In the genomic region with DNA sequence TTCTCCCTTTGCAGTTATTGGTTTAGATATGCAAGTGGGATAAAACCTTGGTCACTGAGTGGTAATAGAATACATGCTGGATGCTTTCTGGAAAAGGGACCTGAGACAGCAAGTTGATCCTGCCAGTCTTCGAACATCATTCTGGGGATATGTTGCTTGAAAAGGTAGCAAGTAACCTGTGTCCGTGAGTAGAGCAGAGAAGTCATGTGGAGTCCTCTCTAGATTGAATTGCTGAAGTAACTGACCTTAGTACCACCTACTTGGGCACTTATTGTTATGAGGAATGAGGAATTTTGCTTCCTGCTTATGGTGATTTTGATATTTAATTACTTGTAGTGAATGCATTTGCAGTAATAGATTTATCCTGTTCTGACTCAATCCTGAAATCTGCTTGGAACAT, we compare ENCODE assay signal across 32 cellular contexts.
"Had no signal": no experiment of that assay in that cellular context is flagged by ENCODE, and none has a peak within 500 bp of the region (broad histone marks: within the 10 kb centered on the region; RNA-seq: fewer than 3 reads in every experiment).

No MANE protein-coding gene starts in this region.

- ATAC-seq: left cardiac atrium; left lobe of liver; lower lobe of right lung; natural killer cell; sciatic nerve; stimulated activated memory B cell treated with anti-CD40 and anti-IgM and Interleukin-4, amounts not matched to agents 10 μg/mL and 1 μg/mL and 100 μg/mL, for 72 hours; stimulated activated naive CD8-positive, alpha-beta T cell treated with anti-CD3 and anti-CD28 coated beads, Interleukin-15, Interleukin-2, amounts not matched to agents 100 U/mL and 50 U/mL, for 24 hours had no signal

- DNase-seq: head of caudate nucleus; hippocampal formation; kidney glomerular epithelial cell; left cardiac atrium; lower lobe of right lung; mammary epithelial cell; mesenchymal stem cell; naive B cell; natural killer cell; nephron progenitor cell; occipital lobe; stimulated activated CD4-positive, alpha-beta T cell treated with anti-CD3 and anti-CD28 coated beads, Interleukin-12 subunit alpha, Interleukin-12 subunit beta, amount 100 ng/mL, for 4 hours; stimulated activated CD4-positive, alpha-beta T cell treated with anti-CD3 and anti-CD28 coated beads, Interleukin-15, amount 100 ng/mL, for 24 hours; stimulated activated CD4-positive, alpha-beta T cell treated with anti-CD3 and anti-CD28 coated beads, Interleukin-2, amount 100 ng/mL, for 24 hours; stimulated activated CD4-positive, alpha-beta T cell treated with anti-CD3 and anti-CD28 coated beads, Interleukin-4, amount 100 ng/mL, for 24 hours; stimulated activated naive CD8-positive, alpha-beta T cell treated with anti-CD3 and anti-CD28 coated beads, Interleukin-15, Interleukin-2, amounts not matched to agents 100 U/mL and 50 U/mL, for 24 hours; stomach; testis; thyroid gland; transverse colon; upper lobe of left lung had no signal

- H2AFZ ChIP-seq: parathyroid adenoma had no signal

- H3K9me3 Mint-ChIP-seq: mesothelial cell of epicardium; neural progenitor cell; stimulated activated memory B cell treated with anti-CD40 and anti-IgM and Interleukin-4, amounts not matched to agents 10 μg/mL and 1 μg/mL and 100 μg/mL, for 72 hours had no signal

- H3K9me3 ChIP-seq: lower lobe of right lung, neutrophil, right atrium auricular region, stomach, testis, thyroid gland, transverse colon, upper lobe of left lung, vagina had no signal

- H3K4me3 Mint-ChIP-seq: mesothelial cell of epicardium; naive B cell; natural killer cell; nephron progenitor cell; neural progenitor cell; stimulated activated memory B cell treated with anti-CD40 and anti-IgM and Interleukin-4, amounts not matched to agents 10 μg/mL and 1 μg/mL and 100 μg/mL, for 72 hours had no signal

- FAIRE-seq: keratinocyte had no signal

- H3K4me1 Mint-ChIP-seq: naive B cell; natural killer cell; stimulated activated memory B cell treated with anti-CD40 and anti-IgM and Interleukin-4, amounts not matched to agents 10 μg/mL and 1 μg/mL and 100 μg/mL, for 72 hours had no signal

- H3K9ac ChIP-seq: neural progenitor cell, parathyroid adenoma had no signal

- H3K36me3 Mint-ChIP-seq: mesothelial cell of epicardium; naive B cell; neural progenitor cell; stimulated activated memory B cell treated with anti-CD40 and anti-IgM and Interleukin-4, amounts not matched to agents 10 μg/mL and 1 μg/mL and 100 μg/mL, for 72 hours had no signal

- H3K27me3 Mint-ChIP-seq: naive B cell; stimulated activated memory B cell treated with anti-CD40 and anti-IgM and Interleukin-4, amounts not matched to agents 10 μg/mL and 1 μg/mL and 100 μg/mL, for 72 hours had no signal

- H3K79me2 ChIP-seq: parathyroid adenoma had no signal

- H3K27ac Mint-ChIP-seq: naive B cell; natural killer cell; neural progenitor cell; stimulated activated memory B cell treated with anti-CD40 and anti-IgM and Interleukin-4, amounts not matched to agents 10 μg/mL and 1 μg/mL and 100 μg/mL, for 72 hours had no signal

- H3K27me3 ChIP-seq: neural progenitor cell, neutrophil, right atrium auricular region, stomach, testis, thyroid gland, transverse colon, upper lobe of left lung, vagina had no signal

- H3K4me3 ChIP-seq: lower lobe of right lung, neural progenitor cell, right atrium auricular region, skin epidermis, stomach, testis, thyroid gland, transverse colon, upper lobe of left lung, vagina had no signal

- H3K27ac ChIP-seq: lower lobe of right lung, neural progenitor cell, neutrophil, parathyroid adenoma, right atrium auricular region, skin epidermis, stomach, testis, thyroid gland, transverse colon, upper lobe of left lung, vagina had no signal

- H3K4me1 ChIP-seq: lower lobe of right lung, parathyroid adenoma, right atrium auricular region, stomach, testis, thyroid gland, transverse colon, upper lobe of left lung, vagina had no signal

- H3K36me3 ChIP-seq: lower lobe of right lung, neural progenitor cell, neutrophil, right atrium auricular region, stomach, thyroid gland, transverse colon, upper lobe of left lung, vagina had no signal
